13 cellular contexts compared by ENCODE assay signal in the genomic region with DNA sequence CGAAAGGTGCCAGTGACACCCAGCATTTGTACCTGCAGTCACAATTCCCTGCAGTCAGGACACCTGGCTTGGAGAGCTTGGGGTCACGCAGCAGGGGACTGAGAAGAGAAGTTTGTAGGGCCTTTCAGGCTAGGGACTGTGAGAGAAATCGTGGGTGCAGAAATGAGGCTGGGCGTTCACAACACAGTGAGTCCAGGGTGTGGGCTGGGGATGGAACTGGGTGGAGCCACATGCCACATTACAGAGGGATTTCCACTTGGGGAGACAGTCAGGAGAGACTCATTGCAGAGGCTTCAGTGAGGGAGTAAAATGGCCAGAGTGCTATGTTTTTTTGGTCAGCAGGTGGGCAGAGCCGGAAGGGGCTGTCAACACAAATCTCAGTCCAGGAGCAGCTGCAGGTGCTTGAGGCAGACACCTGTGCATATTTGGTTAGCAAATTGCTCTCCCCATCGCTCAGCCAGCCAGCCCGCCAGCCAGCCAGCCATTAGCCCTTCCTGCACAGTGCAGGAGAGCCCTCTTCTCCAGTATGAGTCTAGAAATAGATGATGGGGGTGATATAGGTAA. TPM values are rescaled to one million over a fixed set of nuclear protein-coding genes. Genes with fewer than 3 reads are reported as not detected.
A peak's percentile ranks its signal among the peaks of the same experiment; 100 is the strongest.
DNase-seq lines count a peak whose midpoint lies in the region; FAIRE-seq and TF ChIP-seq lines count a peak whose summit lies in the region.
"Had no signal": no experiment of that assay in that cellular context is flagged by ENCODE, and none has a peak within 500 bp of the region (broad histone marks: within the 10 kb centered on the region; RNA-seq: fewer than 3 reads in every experiment).

No MANE protein-coding gene starts in this region.

- no peak for TF ChIP-seq RAD21 in H1 (IDR thresholded peaks at IDR 0.05 in 1 of 2, conservative IDR thresholded peaks at IDR 0.05 in 1 of 2; ENCODE audit: low read depth in 2 of 2, low read length in 2 of 2)

- no peaks in the 10 kb centered on the region for H3K9me3 ChIP-seq in H1 (ENCODE audit: insufficient read depth in 2 of 2, low read depth in 1 of 2, low read length in 1 of 2)
- no peaks in the 10 kb centered on the region for H3K9me3 ChIP-seq in thyroid gland
- H3K9me3 ChIP-seq: A549, right atrium auricular region had no signal

- H3K4me1 Mint-ChIP-seq in T-helper 2 cell treated with Interferon-gamma antibody and Interleukin-4, amounts not matched to agents 5 μg/mL and 100 μg/mL, for 36 hours (ENCODE audit: low read depth): peaks cover 45% of the 10 kb centered on the region
- peaks cover 4% of the 10 kb centered on the region for H3K4me1 Mint-ChIP-seq in mesothelial cell of epicardium

- no peak overlapping the region for H3K14ac ChIP-seq in H1 (ENCODE audit: insufficient read length)

- peak overlapping the region; percentile 9 for H3K27ac Mint-ChIP-seq in T-helper 2 cell treated with Interferon-gamma antibody and Interleukin-4, amounts not matched to agents 5 μg/mL and 100 μg/mL, for 36 hours
- no peak overlapping the region for H3K27ac Mint-ChIP-seq in mesothelial cell of epicardium
- H3K27ac Mint-ChIP-seq: brain, T-helper 17 cell had no signal

- no peak overlapping the region for H2BK12ac ChIP-seq in H1 (ENCODE audit: low read depth, low read length)

- peaks cover 0 to 2% (median 0%) of the 10 kb centered on the region in 4 experiments; a peak in 2 of 8 replicates for H3K36me3 ChIP-seq in H1 (ENCODE audit: control insufficient read depth in 2 of 4, insufficient read depth in 4 of 4, low read length in 3 of 4)
- no peaks in the 10 kb centered on the region for H3K36me3 ChIP-seq in thyroid gland
- H3K36me3 ChIP-seq: right atrium auricular region had no signal

- peaks cover 0 to 13% of the 10 kb centered on the region in 2 experiments for H4K20me1 ChIP-seq in H1 (replicated peaks in 1 of 2; ENCODE audit: control insufficient read depth in 1 of 2, insufficient read depth in 2 of 2, low read length in 2 of 2)

- 0 out of 2 replicates have a peak overlapping the region, but pooled peaks have one; percentile 31 for H2BK5ac ChIP-seq in H1 (ENCODE audit: low read depth, low read length)

- no peak overlapping the region for H2AFZ ChIP-seq in H1 (ENCODE audit: low read length)

- H3K4me3 ChIP-seq in H1 (ENCODE audit: extremely low read depth in 1 of 4, insufficient read depth in 2 of 4, low read depth in 3 of 4, low read length in 4 of 4) (no peak overlapping the region), thyroid gland (replicated peaks in 1 of 3) (no peak overlapping the region)
- H3K4me3 ChIP-seq: A549, right atrium auricular region had no signal

- peaks cover 0 to 30% of the 10 kb centered on the region in 2 experiments; a peak in 2 of 4 replicates for H3K79me2 ChIP-seq in H1 (ENCODE audit: control insufficient read depth in 1 of 2, insufficient read depth in 2 of 2, low read length in 2 of 2)

- H4K5ac ChIP-seq in H1 (ENCODE audit: insufficient read length, low read depth, low read length): no peak overlapping the region

- no peaks in the 10 kb centered on the region for H3K27me3 Mint-ChIP-seq in T-helper 2 cell treated with Interferon-gamma antibody and Interleukin-4, amounts not matched to agents 5 μg/mL and 100 μg/mL, for 36 hours (ENCODE audit: low read depth)
- peaks cover 26% of the 10 kb centered on the region for H3K27me3 Mint-ChIP-seq in mesothelial cell of epicardium (ENCODE audit: low read depth)
- H3K27me3 Mint-ChIP-seq: T-helper 17 cell had no signal

- H3K56ac ChIP-seq in H1 (replicated peaks; ENCODE audit: insufficient read length, low read depth, low read length): no peak overlapping the region

- H3K4me3 Mint-ChIP-seq in T-helper 2 cell treated with Interferon-gamma antibody and Interleukin-4, amounts not matched to agents 5 μg/mL and 100 μg/mL, for 36 hours: no peak overlapping the region
- H3K4me3 Mint-ChIP-seq in mesothelial cell of epicardium: no peak overlapping the region
- H3K4me3 Mint-ChIP-seq: brain, T-helper 17 cell had no signal

- H3K27me3 ChIP-seq in H1 (replicated peaks in 1 of 4; ENCODE audit: control insufficient read depth in 3 of 4, extremely low read depth in 1 of 4, insufficient read depth in 3 of 4, low read length in 3 of 4): no peaks in the 10 kb centered on the region
- no peaks in the 10 kb centered on the region for H3K27me3 ChIP-seq in thyroid gland
- H3K27me3 ChIP-seq: right atrium auricular region had no signal

- H3K23me2 ChIP-seq in H1 (ENCODE audit: low read depth, low read length): peaks cover 4% of the 10 kb centered on the region; the same call in 1 of the 2 replicates

- intact Hi-C loops in thyroid gland (cut with DNase I): loop anchor here (5.0 kb wide), 1 partner anchor 36 kb away; no protein-coding TSS in a partner anchor

- DNase-seq in T-helper 2 cell treated with Interferon-gamma antibody and Interleukin-4, amounts not matched to agents 5 μg/mL and 100 μg/mL, for 36 hours (ENCODE audit: low spot score): no peak
- DNase-seq in T-helper 2 cell (no peak), NCI-H345 treated with DMSO at 0.1 percent for 48 hours (lab: John Stamatoyannopoulos, UW; ENCODE audit: unreplicated experiment) (peak; percentile 60), H1 (ENCODE audit: low read depth in 1 of 2, low spot score in 2 of 2) (no peak), thyroid gland (peak; percentile 14 to 20), mesothelial cell of epicardium (ENCODE audit: low spot score in 2 of 2, unreplicated experiment in 2 of 2) (no peak), HCEC 1CT (no peak), GOT3 (lab: John Stamatoyannopoulos, UW) (no peak)
- DNase-seq: left ventricle myocardium superior, T-helper 17 cell had no signal

- no peak overlapping the region for H2BK15ac ChIP-seq in H1 (ENCODE audit: low read length)

- H3K36me3 Mint-ChIP-seq in T-helper 2 cell treated with Interferon-gamma antibody and Interleukin-4, amounts not matched to agents 5 μg/mL and 100 μg/mL, for 36 hours (ENCODE audit: low read depth): peaks cover 24% of the 10 kb centered on the region
- no peaks in the 10 kb centered on the region for H3K36me3 Mint-ChIP-seq in mesothelial cell of epicardium
- H3K36me3 Mint-ChIP-seq: brain had no signal

- H3K27ac ChIP-seq in H1 (ENCODE audit: low read depth, low read length): 0 out of 2 replicates have a peak overlapping the region, but pooled peaks have one; percentile 35
- peak overlapping the region in 2 of 3 donors; percentile 27 to 65 for H3K27ac ChIP-seq in thyroid gland
- H3K27ac ChIP-seq: right atrium auricular region had no signal

- CTCF ChIA-PET in H1 (lab: Charles Lee; ENCODE audit: partially characterized antibody): interaction anchor here (0.6 to 3.7 kb wide), 6 partner anchors 10 to 131 kb away, joined by 3 to 17 read pairs (median 6); no protein-coding TSS in a partner anchor

- no peak overlapping the region for H4K91ac ChIP-seq in H1 (replicated peaks; ENCODE audit: insufficient read length, low read length)

- no peak overlapping the region for H2BK20ac ChIP-seq in H1 (ENCODE audit: low read length)

- TF ChIP-seq CTCF in H1 (IDR thresholded peaks at IDR 0.05; ENCODE audit: control extremely low read depth in 1 of 3, insufficient read depth in 1 of 3, low read depth in 1 of 3, low read length in 3 of 3) (no peak), thyroid gland (IDR thresholded peaks at IDR 0.05) (no peak), mesothelial cell of epicardium (IDR thresholded peaks at IDR 0.05; ENCODE audit: unreplicated experiment) (no peak)

- peaks cover 16% of the 10 kb centered on the region; the same call in 1 of the 2 replicates for H3K79me1 ChIP-seq in H1 (ENCODE audit: low read depth, low read length)

- H3K18ac ChIP-seq in H1 (ENCODE audit: extremely low read depth, low read length): no peak overlapping the region

- no peak overlapping the region for H3K23ac ChIP-seq in H1 (ENCODE audit: insufficient read length)

- FAIRE-seq in H1 (lab: Jason Lieb, UNC): no peak
- FAIRE-seq: A549 had no signal

- no peak overlapping the region; a peak in 1 of 7 replicates for H3K9ac ChIP-seq in H1 (replicated peaks in 1 of 4; ENCODE audit: extremely low read depth in 1 of 4, low read depth in 3 of 4, low read length in 3 of 4)

- no peak for TF ChIP-seq EP300 in H1 (IDR thresholded peaks at IDR 0.05; ENCODE audit: borderline replicate concordance in 1 of 2, low read depth in 2 of 2, low read length in 2 of 2)

- H2BK120ac ChIP-seq in H1 (replicated peaks; ENCODE audit: low read depth, low read length): no peak overlapping the region

- H2AK5ac ChIP-seq in H1 (ENCODE audit: low read depth, low read length): no peak overlapping the region

- no peaks in the 10 kb centered on the region for H3K9me3 Mint-ChIP-seq in T-helper 2 cell treated with Interferon-gamma antibody and Interleukin-4, amounts not matched to agents 5 μg/mL and 100 μg/mL, for 36 hours
- no peaks in the 10 kb centered on the region for H3K9me3 Mint-ChIP-seq in mesothelial cell of epicardium

- H3K4me2 ChIP-seq in H1 (ENCODE audit: insufficient read depth in 1 of 2, low read depth in 2 of 2, low read length in 2 of 2): no peak overlapping the region

- POLR2A ChIA-PET in H1 (lab: Charles Lee; ENCODE audit: partially characterized antibody): interaction anchor here (0.7 to 1.4 kb wide), 2 partner anchors 10 to 37 kb away, joined by 3 to 4 read pairs; no protein-coding TSS in a partner anchor

- no peak overlapping the region for H3K4ac ChIP-seq in H1 (replicated peaks; ENCODE audit: insufficient read length, low read depth, low read length)

- no peak for TF ChIP-seq POLR2A in H1 (IDR thresholded peaks at IDR 0.05; ENCODE audit: control extremely low read depth in 1 of 2, low read depth in 2 of 2, low read length in 2 of 2)
- no peak for TF ChIP-seq POLR2A in thyroid gland (IDR thresholded peaks at IDR 0.05)

- no peak overlapping the region; the same call in 1 of the 2 replicates for H4K8ac ChIP-seq in H1 (ENCODE audit: extremely low read depth, insufficient read depth, low read length)

- WGBS in H1 (ENCODE audit: extremely low coverage in 1 of 2, insufficient coverage in 1 of 2, insufficient read length in 1 of 2, insufficient replicate concordance in 2 of 2, low coverage in 1 of 2, low lambda C conversion rate in 2 of 2, missing lambda C conversion rate in 1 of 2), 2 experiments: 89% methylated on average over 7 of the region's 7 CpGs; no CpG with 5 or more reads in 1 of the 2 experiments
- WGBS in thyroid gland, 2 donors: 75 to 82% methylated on average over 7 of the region's 7 CpGs

- H3K4me1 ChIP-seq in H1 (replicated peaks in 1 of 4; ENCODE audit: control insufficient read depth in 3 of 4, insufficient read depth in 4 of 4, low read length in 3 of 4) (peaks cover 0 to 23% (median 12%) of the 10 kb centered on the region in 4 experiments; a peak in 6 of 7 replicates), thyroid gland (peaks cover 57 to 86% of the 10 kb centered on the region in 2 donors)

RNA-seq across cellular contexts. Expression of a gene that starts 7.4 kb away (rescaled TPM):
- 44.9 and 45.7 TPM in 2 replicates for total RNA-seq in H1 (2021; fragmentation: NEBNext Ultra II Directional; extraction: Animal tissue kit (Norgen Biotek cat#: 25700))
- polyA plus RNA-seq in H1 (2011; rRNA removed): 29.1 and 37.2 TPM in 2 replicates
- 22.7 TPM for polyA plus RNA-seq in H1 (2011; cell fraction: cytosol; rRNA removed)
- 157 TPM for polyA plus RNA-seq in H1 (2011; cell fraction: nucleus; rRNA removed)
- 22.4 to 35.2 TPM (median 31.8 TPM) in 4 replicates for polyA plus RNA-seq in H1 (2012, experiment 1 of 2)
- polyA plus RNA-seq in H1 (2012, experiment 2 of 2): 11.9 TPM
- 24.7 TPM for polyA plus RNA-seq in H1 (2013, experiment 1 of 2)
- polyA plus RNA-seq in H1 (2013, experiment 2 of 2): 23.5 TPM
- polyA minus RNA-seq in H1 (2011; rRNA and poly(A)+ RNA removed): 45.6 and 48.9 TPM in 2 replicates
- 23.7 TPM for polyA minus RNA-seq in H1 (2011; cell fraction: cytosol; rRNA and poly(A)+ RNA removed)
- polyA minus RNA-seq in H1 (2011; cell fraction: nucleus; rRNA and poly(A)+ RNA removed): 42.2 TPM
- 100 to 1,000 TPM in 2 of 4 donors, 10 to 100 TPM in 2; 77.8 to 145 (median 105) TPM for total RNA-seq in thyroid gland
- total RNA-seq in mesothelial cell of epicardium: 6.3 to 6.4 TPM (median 6.4 TPM) in 3 replicates

RNA-seq across cellular contexts. Expression of a gene that starts 48.4 kb away (rescaled TPM):
- 43.3 and 45.1 TPM in 2 replicates for total RNA-seq in H1 (2021; fragmentation: NEBNext Ultra II Directional; extraction: Animal tissue kit (Norgen Biotek cat#: 25700))
- 43.4 and 51.4 TPM in 2 replicates for polyA plus RNA-seq in H1 (2011; rRNA removed)
- polyA plus RNA-seq in H1 (2011; cell fraction: cytosol; rRNA removed): 38.7 TPM
- 33.2 TPM for polyA plus RNA-seq in H1 (2011; cell fraction: nucleus; rRNA removed)
- 25.3 to 42.8 TPM (median 38.6 TPM) in 4 replicates for polyA plus RNA-seq in H1 (2012, experiment 1 of 2)
- polyA plus RNA-seq in H1 (2012, experiment 2 of 2): 50.1 TPM
- polyA plus RNA-seq in H1 (2013, experiment 1 of 2): 19.1 TPM
- polyA plus RNA-seq in H1 (2013, experiment 2 of 2): 19.0 TPM
- polyA minus RNA-seq in H1 (2011; rRNA and poly(A)+ RNA removed): 33.0 and 37.7 TPM in 2 replicates
- polyA minus RNA-seq in H1 (2011; cell fraction: cytosol; rRNA and poly(A)+ RNA removed): 27.4 TPM
- 15.8 TPM for polyA minus RNA-seq in H1 (2011; cell fraction: nucleus; rRNA and poly(A)+ RNA removed)
- total RNA-seq in thyroid gland (1 to 10 TPM; 2.3 to 8.5 (median 4.6) TPM), mesothelial cell of epicardium (14.0 to 15.1 TPM (median 15.0 TPM) in 3 replicates)

Comparison
In these comparisons a context has a peak if more than half of its experiments do, and no peak if none do; other contexts are left out.
1. DNase-seq: peak in NCI-H345 treated with DMSO at 0.1 percent for 48 hours (single experiment) and thyroid gland (2 of 2); none in T-helper 2 cell treated with Interferon-gamma antibody and Interleukin-4, amounts not matched to agents 5 μg/mL and 100 μg/mL, for 36 hours (single experiment), T-helper 2 cell (0 of 5), H1 (0 of 2), mesothelial cell of epicardium (0 of 2), HCEC 1CT (single experiment) and GOT3 (single experiment).